In the genomic region with DNA sequence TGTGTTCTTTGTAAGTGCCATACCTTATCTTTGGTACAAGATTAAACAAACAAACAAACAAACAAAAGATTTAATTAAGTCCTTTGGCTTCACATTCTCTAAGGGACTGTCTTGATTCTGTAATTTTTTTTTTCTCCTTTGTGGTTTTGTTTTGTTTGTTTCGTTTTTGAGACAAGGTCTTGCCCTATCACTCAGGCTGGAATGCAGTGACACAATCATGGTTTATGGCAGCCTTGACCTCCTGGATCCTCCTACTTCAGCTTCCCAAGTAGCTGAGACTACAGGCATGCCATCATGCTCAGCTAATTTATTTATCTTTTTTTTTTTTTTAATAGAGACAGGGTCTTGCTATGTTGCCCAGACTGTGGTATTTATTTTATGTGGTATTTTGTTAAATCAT, we compare ENCODE assay signal across 13 cellular contexts.
DNase-seq lines count a peak whose midpoint lies in the region; ATAC-seq, FAIRE-seq and TF ChIP-seq lines count a peak whose summit lies in the region.
"Had no signal": no experiment of that assay in that cellular context is flagged by ENCODE, and none has a peak within 500 bp of the region (broad histone marks: within the 10 kb centered on the region; RNA-seq: fewer than 3 reads in every experiment).

No MANE protein-coding gene starts in this region.

- no peak for TF ChIP-seq RAD21 in K562 (CRISPR knock-in tag; conservative IDR thresholded peaks at IDR 0.05 in 1 of 2, IDR thresholded peaks at IDR 0.05 in 1 of 2)

- H3K36me3 ChIP-seq in breast epithelium (no peaks in the 10 kb centered on the region), K562 (ENCODE audit: control insufficient read depth, insufficient read depth, low read length) (peaks cover 64% of the 10 kb centered on the region), upper lobe of right lung (no peaks in the 10 kb centered on the region)

- POLR2A ChIA-PET in MCF 10A (lab: Yijun Ruan, JAX) = no interaction called here
- POLR2A ChIA-PET in K562 (lab: Yijun Ruan, JAX) = interaction anchor here (0.8 to 1.3 kb wide), 5 partner anchors 9 to 31 kb away, joined by 3 to 5 read pairs (median 4); no protein-coding TSS in a partner anchor
- POLR2A ChIA-PET in RWPE1 (lab: Yijun Ruan, JAX; ENCODE audit: low non-redundant PET) = no interaction called here

- H3K27me3 Mint-ChIP-seq in MCF 10A (ENCODE audit: insufficient read depth, unreplicated experiment) = no peaks in the 10 kb centered on the region

- H3K9me3 ChIP-seq in breast epithelium (no peaks in the 10 kb centered on the region), K562 (replicated peaks; ENCODE audit: control insufficient read depth, insufficient read depth, low read depth, low read length) (no peaks in the 10 kb centered on the region), upper lobe of right lung (no peaks in the 10 kb centered on the region)

- no peak overlapping the region for H3K4me2 ChIP-seq in K562 (ENCODE audit: insufficient read depth, low read length)

- H3K9ac ChIP-seq in K562 (ENCODE audit: insufficient read depth in 1 of 2, low read depth in 2 of 2, low read length in 2 of 2) = no peak overlapping the region

- TF ChIP-seq EP300 in K562 (IDR thresholded peaks at IDR 0.05; ENCODE audit: low read length) = no peak

- no peak for FAIRE-seq in K562 (lab: Jason Lieb, UNC)
- FAIRE-seq: kidney had no signal

- H3K4me3 Mint-ChIP-seq in MCF 10A (ENCODE audit: unreplicated experiment) = no peak overlapping the region

- no peak overlapping the region for H3K27ac Mint-ChIP-seq in MCF 10A (ENCODE audit: low read depth, unreplicated experiment)

- H4K20me1 ChIP-seq in K562 (replicated peaks; ENCODE audit: control insufficient read depth, insufficient read depth, low read length) = no peaks in the 10 kb centered on the region

- H3K9me3 Mint-ChIP-seq in MCF 10A (ENCODE audit: unreplicated experiment) = no peaks in the 10 kb centered on the region

- no peak overlapping the region for H2AFZ ChIP-seq in K562 (ENCODE audit: low read depth, low read length)

- H3K36me3 Mint-ChIP-seq in MCF 10A (ENCODE audit: insufficient read depth, unreplicated experiment) = peaks cover 24% of the 10 kb centered on the region

- CTCF ChIA-PET in MCF 10A (lab: Yijun Ruan, JAX) = interaction anchor here (0.7 kb wide), 1 partner anchor 149 kb away, joined by 4 read pairs; no protein-coding TSS in a partner anchor
- CTCF ChIA-PET in K562 (lab: Yijun Ruan, JAX; ENCODE audit: low intra/inter-chr PET ratio) = no interaction called here
- CTCF ChIA-PET in RWPE1 (lab: Yijun Ruan, JAX) = no interaction called here

- peaks cover 6% of the 10 kb centered on the region for H3K9me1 ChIP-seq in K562 (ENCODE audit: control insufficient read depth, insufficient read depth, low read length)

- TF ChIP-seq CTCF in MCF 10A (IDR thresholded peaks at IDR 0.05; ENCODE audit: unreplicated experiment) = no peak
- TF ChIP-seq CTCF in breast epithelium (IDR thresholded peaks at IDR 0.05) = no peak
- no peak for TF ChIP-seq CTCF in K562 (IDR thresholded peaks at IDR 0.05 in 2 of 3, conservative IDR thresholded peaks at IDR 0.05 in 1 of 3; ENCODE audit: insufficient read depth in 2 of 3, low read depth in 1 of 3, low read length in 3 of 3)
- no peak for TF ChIP-seq CTCF in upper lobe of right lung (IDR thresholded peaks at IDR 0.05)
- TF ChIP-seq CTCF in RWPE1 (conservative IDR thresholded peaks at IDR 0.05; ENCODE audit: low read depth) = no peak

- DNase-seq in MCF 10A (ENCODE audit: unreplicated experiment) = peak; percentile 59
- DNase-seq in breast epithelium (ENCODE audit: low spot score in 2 of 2) = no peak
- no peak for DNase-seq in K562 (ENCODE audit: extremely low read depth in 1 of 4, low spot score in 3 of 4)
- peak; percentile 77 for DNase-seq in kidney glomerular epithelial cell (lab: John Stamatoyannopoulos, UW)
- no peak for DNase-seq in upper lobe of right lung
- no peak for DNase-seq in RWPE1 (ENCODE audit: low spot score)
- DNase-seq in NCI-H2107 treated with DMSO at 0.1 percent for 48 hours (lab: John Stamatoyannopoulos, UW; ENCODE audit: unreplicated experiment) = no peak
- DNase-seq: DMS53; kidney; NCI-H2029 treated with DMSO at 0.1 percent for 48 hours; stimulated activated CD4-positive, alpha-beta T cell treated with anti-CD3 and anti-CD28 coated beads, Interleukin-2, amount 100 ng/mL, for 48 hours; T1000 had no signal

- no peaks in the 10 kb centered on the region for H3K27me3 ChIP-seq in breast epithelium
- H3K27me3 ChIP-seq in K562 (ENCODE audit: control insufficient read depth in 2 of 2, insufficient read depth in 2 of 2, low read length in 2 of 2) = no peaks in the 10 kb centered on the region
- H3K27me3 ChIP-seq in upper lobe of right lung = no peaks in the 10 kb centered on the region

- TF ChIP-seq POLR2A in breast epithelium (IDR thresholded peaks at IDR 0.05) (no peak), K562 (conservative IDR thresholded peaks at IDR 0.05) (no peak)

- BruUV-seq in MCF 10A (replicated peaks; lab: Mats Ljungman, UMichigan) (no TSS peak), K562 (replicated peaks; lab: Mats Ljungman, UMichigan) (no TSS peak)

- peaks cover 10% of the 10 kb centered on the region; the same call in 2 of the 3 replicates for H3K79me2 ChIP-seq in K562 (ENCODE audit: control insufficient read depth, insufficient read depth, low read length)

- no peaks in the 10 kb centered on the region for H3K4me1 ChIP-seq in breast epithelium
- H3K4me1 ChIP-seq in K562 (replicated peaks in 1 of 2; ENCODE audit: control insufficient read depth in 2 of 2, insufficient read depth in 2 of 2, low read length in 2 of 2) = peaks cover 0 to 5% of the 10 kb centered on the region in 2 experiments; a peak in 1 of 5 replicates
- H3K4me1 ChIP-seq in upper lobe of right lung = peaks cover 7% of the 10 kb centered on the region

- peaks cover 14% of the 10 kb centered on the region for H3K4me1 Mint-ChIP-seq in MCF 10A (ENCODE audit: insufficient read depth, unreplicated experiment)

- 30% methylated on average over 1 of the region's 1 CpG for WGBS in K562 (ENCODE audit: insufficient coverage, low coverage, missing lambda C conversion rate)

- intact Hi-C loops in MCF 10A (cut with micrococcal nuclease) (no loop called here), breast epithelium (cut with DNase I; ENCODE audit: low total_unique reads) (no loop called here), K562 (cut with micrococcal nuclease) (no loop called here), upper lobe of right lung (cut with DNase I) (no loop called here)

- no peak overlapping the region for H3K4me3 ChIP-seq in breast epithelium
- H3K4me3 ChIP-seq in K562 = no peak overlapping the region
- no peak overlapping the region for H3K4me3 ChIP-seq in upper lobe of right lung

- in situ Hi-C loops in K562 (cut with MboI) = no loop called here

- ATAC-seq in K562 (no peak), upper lobe of right lung (peak; percentile 72), GM21526 (IDR thresholded peaks at IDR 0.05; ENCODE audit: low FRiP score, unreplicated experiment) (no peak)

- H3K27ac ChIP-seq in breast epithelium (no peak overlapping the region), K562 (ENCODE audit: extremely low read depth, low read depth, low read length) (no peak overlapping the region), upper lobe of right lung (no peak overlapping the region), RWPE1 (no peak overlapping the region)

TF ChIP-seq in K562, 482 proteins besides CTCF, POLR2A, EP300 and RAD21 (continues in another document):
- TF ChIP-seq CEBPG (CRISPR knock-in tag; IDR thresholded peaks at IDR 0.05) = no peak
- TF ChIP-seq CEBPG (tag; conservative IDR thresholded peaks at IDR 0.05 in 1 of 2, IDR thresholded peaks at IDR 0.05 in 1 of 2) = 0 out of 4 replicates have a peak, but pooled peaks of 1 of the 2 experiments have one; percentile 6
- TF ChIP-seq TAF9B (IDR thresholded peaks at IDR 0.05; ENCODE audit: partially characterized antibody) = no peak
- no peak for TF ChIP-seq HSF4 (CRISPR knock-in tag; IDR thresholded peaks at IDR 0.05; ENCODE audit: borderline replicate concordance)
- TF ChIP-seq PRMT5 (CRISPR knock-in tag; IDR thresholded peaks at IDR 0.05) = no peak
- TF ChIP-seq TCF7L2 (IDR thresholded peaks at IDR 0.05; ENCODE audit: low read depth, low read length) = no peak
- TF ChIP-seq GABPA (tag; conservative IDR thresholded peaks at IDR 0.05; ENCODE audit: low read depth) = 0 out of 2 replicates have a peak, but pooled peaks have one; percentile 15
- TF ChIP-seq ZC3H4 (CRISPR knock-in tag; IDR thresholded peaks at IDR 0.05; ENCODE audit: borderline replicate concordance) = no peak
- TF ChIP-seq, protein P1, sequence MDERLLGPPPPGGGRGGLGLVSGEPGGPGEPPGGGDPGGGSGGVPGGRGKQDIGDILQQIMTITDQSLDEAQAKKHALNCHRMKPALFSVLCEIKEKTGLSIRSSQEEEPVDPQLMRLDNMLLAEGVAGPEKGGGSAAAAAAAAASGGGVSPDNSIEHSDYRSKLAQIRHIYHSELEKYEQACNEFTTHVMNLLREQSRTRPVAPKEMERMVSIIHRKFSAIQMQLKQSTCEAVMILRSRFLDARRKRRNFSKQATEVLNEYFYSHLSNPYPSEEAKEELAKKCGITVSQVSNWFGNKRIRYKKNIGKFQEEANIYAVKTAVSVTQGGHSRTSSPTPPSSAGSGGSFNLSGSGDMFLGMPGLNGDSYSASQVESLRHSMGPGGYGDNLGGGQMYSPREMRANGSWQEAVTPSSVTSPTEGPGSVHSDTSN (CRISPR knock-in tag; IDR thresholded peaks at IDR 0.05; ENCODE audit: low read depth) = no peak
- TF ChIP-seq, protein P1 (tag; conservative IDR thresholded peaks at IDR 0.05; ENCODE audit: low read depth) = peak; percentile 77
- no peak for TF ChIP-seq ZNF197 (CRISPR knock-in tag; IDR thresholded peaks at IDR 0.05; ENCODE audit: low read depth)
- no peak for TF ChIP-seq RUNX1 (IDR thresholded peaks at IDR 0.05; ENCODE audit: low read depth)

Comparison
In these comparisons a context has a peak if more than half of its experiments do, and no peak if none do; other contexts are left out.
1. DNase-seq: peak in MCF 10A (single experiment) and kidney glomerular epithelial cell (single experiment); none in breast epithelium (0 of 2), K562 (0 of 4), upper lobe of right lung (single experiment), RWPE1 (single experiment) and NCI-H2107 treated with DMSO at 0.1 percent for 48 hours (single experiment).